13 cellular contexts compared by ENCODE assay signal in the genomic region with DNA sequence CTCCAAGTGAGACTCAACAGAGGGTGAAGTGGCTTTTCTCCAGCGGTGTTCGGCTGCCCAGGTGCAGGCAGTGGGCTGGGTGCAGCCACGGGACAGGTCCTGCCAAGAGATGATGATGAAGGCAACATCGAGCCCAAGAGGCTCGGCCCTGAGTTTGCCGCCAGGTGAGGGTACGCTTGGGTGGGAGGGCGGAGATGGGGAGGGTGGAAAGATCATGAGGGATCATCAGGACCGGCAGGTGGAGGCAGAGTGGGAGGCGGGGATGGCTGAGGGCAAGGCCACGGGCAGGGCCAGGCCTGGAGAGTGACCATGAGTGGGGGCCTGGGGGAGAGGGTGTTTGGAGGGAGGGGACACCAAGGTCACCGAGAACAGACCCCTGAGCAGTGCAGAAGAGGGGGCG. TPM values are rescaled to one million over a fixed set of nuclear protein-coding genes. Genes with fewer than 3 reads are reported as not detected.
A peak's percentile ranks its signal among the peaks of the same experiment; 100 is the strongest.
DNase-seq lines count a peak whose midpoint lies in the region; ATAC-seq, FAIRE-seq and TF ChIP-seq lines count a peak whose summit lies in the region.
"Had no signal": no experiment of that assay in that cellular context is flagged by ENCODE, and none has a peak within 500 bp of the region (broad histone marks: within the 10 kb centered on the region; RNA-seq: fewer than 3 reads in every experiment).

No MANE protein-coding gene starts in this region.

- peaks cover 5% of the 10 kb centered on the region for H3K9me3 Mint-ChIP-seq in type B pancreatic cell

- H3K23ac ChIP-seq in H1 (ENCODE audit: insufficient read length) (no peak overlapping the region), neuronal stem cell (ENCODE audit: low read depth, low read length, poor library complexity) (peak overlapping the region; percentile 12)

- no peak for FAIRE-seq in H1 (lab: Jason Lieb, UNC)
- FAIRE-seq: A549, H54, HTR-8/SVneo had no signal

- no peak overlapping the region for H3K14ac ChIP-seq in H1 (ENCODE audit: insufficient read length)
- peak overlapping the region; percentile 89 for H3K14ac ChIP-seq in neuronal stem cell (ENCODE audit: low read length)

- peak overlapping the region; percentile 46 for H3K56ac ChIP-seq in H1 (replicated peaks; ENCODE audit: insufficient read length, low read depth, low read length)

- H3K23me2 ChIP-seq in H1 (ENCODE audit: low read depth, low read length) = no peaks in the 10 kb centered on the region

- no peaks in the 10 kb centered on the region for H3K79me1 ChIP-seq in H1 (ENCODE audit: low read depth, low read length)
- H3K79me1 ChIP-seq in neuronal stem cell (ENCODE audit: low read depth, low read length) = no peaks in the 10 kb centered on the region

- H2BK12ac ChIP-seq in H1 (ENCODE audit: low read depth, low read length) = no peak overlapping the region
- H2BK12ac ChIP-seq in neuronal stem cell (ENCODE audit: low read length) = peak overlapping the region; percentile 14

- no peak overlapping the region for H4K5ac ChIP-seq in H1 (ENCODE audit: insufficient read length, low read depth, low read length)

- H2BK5ac ChIP-seq in H1 (ENCODE audit: low read depth, low read length) (no peak overlapping the region), neuronal stem cell (ENCODE audit: low read length) (no peak overlapping the region)

- H4K91ac ChIP-seq in H1 (replicated peaks; ENCODE audit: insufficient read length, low read length) = no peak overlapping the region
- no peak overlapping the region for H4K91ac ChIP-seq in neuronal stem cell (ENCODE audit: low read depth, low read length, poor library complexity)

- no peak overlapping the region for H2BK20ac ChIP-seq in H1 (ENCODE audit: low read length)

- no peaks in the 10 kb centered on the region for H3K36me3 Mint-ChIP-seq in type B pancreatic cell

- H3K4me2 ChIP-seq in H1 (ENCODE audit: insufficient read depth in 1 of 2, low read depth in 2 of 2, low read length in 2 of 2) (no peak overlapping the region), neuronal stem cell (ENCODE audit: insufficient read depth, low read length, poor library complexity, severe bottlenecking) (no peak overlapping the region)

- no peaks in the 10 kb centered on the region for H3K4me1 Mint-ChIP-seq in type B pancreatic cell (ENCODE audit: unreplicated experiment)

- TF ChIP-seq CTCF in H1 (IDR thresholded peaks at IDR 0.05; ENCODE audit: control extremely low read depth in 1 of 3, insufficient read depth in 1 of 3, low read depth in 1 of 3, low read length in 3 of 3) (no peak), type B pancreatic cell (conservative IDR thresholded peaks at IDR 0.05) (no peak), tibial artery (IDR thresholded peaks at IDR 0.05) (no peak)

- no peaks in the 10 kb centered on the region for H4K20me1 ChIP-seq in H1 (replicated peaks in 1 of 2; ENCODE audit: control insufficient read depth in 1 of 2, insufficient read depth in 2 of 2, low read length in 2 of 2)

- H3K4ac ChIP-seq in H1 (replicated peaks; ENCODE audit: insufficient read length, low read depth, low read length) (peak overlapping the region; percentile 53), neuronal stem cell (ENCODE audit: low read length) (no peak overlapping the region)

- H3K27ac Mint-ChIP-seq in type B pancreatic cell = peak overlapping the region; percentile 64

- H3K9ac ChIP-seq in H1 (replicated peaks in 1 of 4; ENCODE audit: extremely low read depth in 1 of 4, low read depth in 3 of 4, low read length in 3 of 4) (no peak overlapping the region), neuronal stem cell (ENCODE audit: low read depth, low read length, poor library complexity) (peak overlapping the region; percentile 50)

- no peak overlapping the region for H3K4me3 Mint-ChIP-seq in type B pancreatic cell

- intact Hi-C loops in tibial artery (cut with DNase I; ENCODE audit: low total_unique reads) = loop anchor here (5.0 kb wide), 1 partner anchor 42 kb away; no protein-coding TSS in a partner anchor

- no peak overlapping the region for H2BK15ac ChIP-seq in H1 (ENCODE audit: low read length)
- peak overlapping the region; percentile 40 for H2BK15ac ChIP-seq in neuronal stem cell (ENCODE audit: low read length)

- H3K36me3 ChIP-seq in H1 (ENCODE audit: control insufficient read depth in 2 of 4, insufficient read depth in 4 of 4, low read length in 3 of 4) (no peaks in the 10 kb centered on the region), neuronal stem cell (replicated peaks in 1 of 2; ENCODE audit: control insufficient read depth in 2 of 2, insufficient read depth in 2 of 2, low read length in 2 of 2) (no peaks in the 10 kb centered on the region), tibial artery (no peaks in the 10 kb centered on the region)
- H3K36me3 ChIP-seq: BE2C had no signal

- POLR2A ChIA-PET in H1 (lab: Charles Lee; ENCODE audit: partially characterized antibody) = interaction anchor here (1.1 to 1.4 kb wide), 2 partner anchors 10 to 40 kb away, joined by 4 to 5 read pairs; no protein-coding TSS in a partner anchor

- H3K27me3 ChIP-seq in H1 (replicated peaks in 1 of 4; ENCODE audit: control insufficient read depth in 3 of 4, extremely low read depth in 1 of 4, insufficient read depth in 3 of 4, low read length in 3 of 4) (peaks cover 0 to 7% (median 0%) of the 10 kb centered on the region in 4 experiments; a peak in 2 of 7 replicates), neuronal stem cell (ENCODE audit: control insufficient read depth in 3 of 3, insufficient read depth in 3 of 3, low read depth in 1 of 3, low read length in 3 of 3) (peaks cover 0 to 2% (median 0%) of the 10 kb centered on the region in 3 experiments), tibial artery (peaks cover 0 to 6% of the 10 kb centered on the region in 2 donors)
- H3K27me3 ChIP-seq: BE2C had no signal

- H2BK120ac ChIP-seq in H1 (replicated peaks; ENCODE audit: low read depth, low read length) (no peak overlapping the region), neuronal stem cell (ENCODE audit: low read depth, low read length) (no peak overlapping the region)

- H3K79me2 ChIP-seq in H1 (ENCODE audit: control insufficient read depth in 1 of 2, insufficient read depth in 2 of 2, low read length in 2 of 2) = no peaks in the 10 kb centered on the region

- H3K18ac ChIP-seq in H1 (ENCODE audit: extremely low read depth, low read length) (no peak overlapping the region), neuronal stem cell (ENCODE audit: low read length) (peak overlapping the region; percentile 28)

- no peak for ATAC-seq in HG03159 (IDR thresholded peaks at IDR 0.05; ENCODE audit: unreplicated experiment)

- TF ChIP-seq RAD21 in H1 (IDR thresholded peaks at IDR 0.05 in 1 of 2, conservative IDR thresholded peaks at IDR 0.05 in 1 of 2; ENCODE audit: low read depth in 2 of 2, low read length in 2 of 2) = no peak

- no peak for TF ChIP-seq EP300 in H1 (IDR thresholded peaks at IDR 0.05; ENCODE audit: borderline replicate concordance in 1 of 2, low read depth in 2 of 2, low read length in 2 of 2)

- H3K27me3 Mint-ChIP-seq in type B pancreatic cell = peaks cover 14% of the 10 kb centered on the region

- H4K8ac ChIP-seq in H1 (ENCODE audit: extremely low read depth, insufficient read depth, low read length) (no peak overlapping the region; the same call in 1 of the 2 replicates), neuronal stem cell (ENCODE audit: low read depth, low read length) (no peak overlapping the region)

- DNase-seq in SK-MEL-5 (ENCODE audit: low read depth, low spot score) (peak; percentile 20), H1 (ENCODE audit: low read depth in 1 of 2, low spot score in 2 of 2) (no peak), neuronal stem cell (ENCODE audit: low spot score) (no peak), type B pancreatic cell (ENCODE audit: extremely low spot score, unreplicated experiment) (no peak), putamen (ENCODE audit: low spot score) (no peak), tibial artery (no peak), foreskin melanocyte (no peak)

- H3K9me3 ChIP-seq in H1 (ENCODE audit: insufficient read depth in 2 of 2, low read depth in 1 of 2, low read length in 1 of 2) = peaks cover 0 to 4% of the 10 kb centered on the region in 2 experiments; a peak in 2 of 4 replicates
- H3K9me3 ChIP-seq in neuronal stem cell (replicated peaks in 1 of 2; ENCODE audit: control insufficient read depth in 2 of 2, insufficient read depth in 1 of 2, low read depth in 1 of 2, low read length in 2 of 2) = peaks cover 0 to under 1% of the 10 kb centered on the region in 2 donors
- H3K9me3 ChIP-seq in tibial artery = no peaks in the 10 kb centered on the region
- H3K9me3 ChIP-seq: BE2C had no signal

- 89% methylated on average over 8 of the region's 13 CpGs; no CpG with 5 or more reads in 1 of the 2 experiments for WGBS in H1 (ENCODE audit: extremely low coverage in 1 of 2, insufficient coverage in 1 of 2, insufficient read length in 1 of 2, insufficient replicate concordance in 2 of 2, low coverage in 1 of 2, low lambda C conversion rate in 2 of 2, missing lambda C conversion rate in 1 of 2), 2 experiments
- WGBS in neuronal stem cell (ENCODE audit: extremely low coverage in 2 of 2, insufficient read length in 2 of 2, insufficient replicate concordance in 1 of 2), 2 donors = no CpG with 5 or more reads among the region's 13 CpGs

- H2AFZ ChIP-seq in H1 (ENCODE audit: low read length) = no peak overlapping the region
- no peak overlapping the region for H2AFZ ChIP-seq in neuronal stem cell (ENCODE audit: low read length)

- CTCF ChIA-PET in H1 (lab: Charles Lee; ENCODE audit: partially characterized antibody) = interaction anchor here (0.6 to 8.1 kb wide), 37 partner anchors 9 to 265 kb away, joined by 3 to 83 read pairs (median 4); partner anchors contain the start of gene AMZ1

- H3K4me1 ChIP-seq in H1 (replicated peaks in 1 of 4; ENCODE audit: control insufficient read depth in 3 of 4, insufficient read depth in 4 of 4, low read length in 3 of 4) (no peaks in the 10 kb centered on the region), neuronal stem cell (ENCODE audit: control insufficient read depth in 2 of 2, insufficient read depth in 1 of 2, low read depth in 1 of 2, low read length in 2 of 2) (peaks cover 0 to 2% of the 10 kb centered on the region in 2 donors), tibial artery (peaks cover 0 to 10% (median 0%) of the 10 kb centered on the region in 4 donors)
- H3K4me1 ChIP-seq: A549, BE2C had no signal

- TF ChIP-seq POLR2A in H1 (IDR thresholded peaks at IDR 0.05; ENCODE audit: control extremely low read depth in 1 of 2, low read depth in 2 of 2, low read length in 2 of 2) = no peak

- no peak overlapping the region for H3K27ac ChIP-seq in H1 (ENCODE audit: low read depth, low read length)
- H3K27ac ChIP-seq in neuronal stem cell (replicated peaks; ENCODE audit: low read length) = no peak overlapping the region
- H3K27ac ChIP-seq in tibial artery = no peak overlapping the region
- H3K27ac ChIP-seq: A549 had no signal

- in situ Hi-C loops in SK-MEL-5 (cut with HindIII; ENCODE audit: low pct_unique_long_range_greater_than_20kb, low sequenced_read_pairs) = no loop called here

- H3K4me3 ChIP-seq in H1 (ENCODE audit: extremely low read depth in 1 of 4, insufficient read depth in 2 of 4, low read depth in 3 of 4, low read length in 4 of 4) (no peak overlapping the region), neuronal stem cell (ENCODE audit: low read length in 2 of 2) (no peak overlapping the region), tibial artery (no peak overlapping the region)
- H3K4me3 ChIP-seq: A549 had no signal

- H2AK5ac ChIP-seq in H1 (ENCODE audit: low read depth, low read length) = no peak overlapping the region
- H2AK5ac ChIP-seq in neuronal stem cell (ENCODE audit: low read depth, low read length) = peak overlapping the region; percentile 16

RNA-seq across cellular contexts. Expression of gene AMZ1, which starts 17.8 kb away (rescaled TPM):
- total RNA-seq in SK-MEL-5 (2014; rRNA removed; shearing (Covaris generic)) = 0.53 and 1.8 TPM in 2 replicates
- 0.77 and 1.1 TPM in 2 replicates for polyA plus RNA-seq in SK-MEL-5 (2015; cell fraction: cytosol; rRNA removed)
- 3.8 and 4.5 TPM in 2 replicates for polyA plus RNA-seq in SK-MEL-5 (2015; cell fraction: nucleus; rRNA removed)
- 0.82 and 1.4 TPM in 2 replicates for total RNA-seq in H1 (2021; fragmentation: NEBNext Ultra II Directional; extraction: Animal tissue kit (Norgen Biotek cat#: 25700))
- 0.59 and 1.1 TPM in 2 replicates for polyA plus RNA-seq in H1 (2011; rRNA removed)
- polyA plus RNA-seq in H1 (2011; cell fraction: cytosol; rRNA removed) = 0.58 TPM
- 1.2 TPM for polyA plus RNA-seq in H1 (2011; cell fraction: nucleus; rRNA removed)
- 0.33 to 1.3 TPM (median 0.91 TPM) in 4 replicates for polyA plus RNA-seq in H1 (2012, experiment 1 of 2)
- polyA plus RNA-seq in H1 (2012, experiment 2 of 2) = 0.16 TPM
- 0.65 TPM for polyA plus RNA-seq in H1 (2013, experiment 1 of 2)
- 0.63 TPM for polyA plus RNA-seq in H1 (2013, experiment 2 of 2)
- 0.82 and 0.90 TPM in 2 replicates for polyA minus RNA-seq in H1 (2011; rRNA and poly(A)+ RNA removed)
- polyA minus RNA-seq in H1 (2011; cell fraction: cytosol; rRNA and poly(A)+ RNA removed) = 2.0 TPM
- 2.9 TPM for polyA minus RNA-seq in H1 (2011; cell fraction: nucleus; rRNA and poly(A)+ RNA removed)
- 0.04 TPM for polyA plus RNA-seq in neuronal stem cell (2013, experiment 1 of 2)
- polyA plus RNA-seq in neuronal stem cell (2013, experiment 2 of 2) = 0.01 TPM
- 1.2 and 5.6 TPM in 2 replicates for total RNA-seq in type B pancreatic cell (ENCODE audit: low replicate concordance)
- total RNA-seq: HepG2 had no signal

RNA-seq across cellular contexts. Expression of gene TTYH3, which starts 38.4 kb away (rescaled TPM):
- 156 and 169 TPM in 2 replicates for total RNA-seq in SK-MEL-5 (2014; rRNA removed; shearing (Covaris generic))
- 1,380 and 1,624 TPM in 2 replicates for polyA plus RNA-seq in SK-MEL-5 (2015; cell fraction: cytosol; rRNA removed)
- 735 and 798 TPM in 2 replicates for polyA plus RNA-seq in SK-MEL-5 (2015; cell fraction: nucleus; rRNA removed)
- 169 and 172 TPM in 2 replicates for total RNA-seq in H1 (2021; fragmentation: NEBNext Ultra II Directional; extraction: Animal tissue kit (Norgen Biotek cat#: 25700))
- polyA plus RNA-seq in H1 (2011; rRNA removed) = 66.2 and 122 TPM in 2 replicates
- polyA plus RNA-seq in H1 (2011; cell fraction: cytosol; rRNA removed) = 46.4 TPM
- 147 TPM for polyA plus RNA-seq in H1 (2011; cell fraction: nucleus; rRNA removed)
- 68.1 to 127 TPM (median 115 TPM) in 4 replicates for polyA plus RNA-seq in H1 (2012, experiment 1 of 2)
- polyA plus RNA-seq in H1 (2012, experiment 2 of 2) = 102 TPM
- polyA plus RNA-seq in H1 (2013, experiment 1 of 2) = 175 TPM
- 184 TPM for polyA plus RNA-seq in H1 (2013, experiment 2 of 2)
- 41.7 and 42.6 TPM in 2 replicates for polyA minus RNA-seq in H1 (2011; rRNA and poly(A)+ RNA removed)
- polyA minus RNA-seq in H1 (2011; cell fraction: cytosol; rRNA and poly(A)+ RNA removed) = 87.8 TPM
- 79.3 TPM for polyA minus RNA-seq in H1 (2011; cell fraction: nucleus; rRNA and poly(A)+ RNA removed)
- polyA plus RNA-seq in neuronal stem cell (2013, experiment 1 of 2) = 136 TPM
- 133 TPM for polyA plus RNA-seq in neuronal stem cell (2013, experiment 2 of 2)
- total RNA-seq in type B pancreatic cell (ENCODE audit: low replicate concordance) = 124 and 166 TPM in 2 replicates
